In the genomic region with DNA sequence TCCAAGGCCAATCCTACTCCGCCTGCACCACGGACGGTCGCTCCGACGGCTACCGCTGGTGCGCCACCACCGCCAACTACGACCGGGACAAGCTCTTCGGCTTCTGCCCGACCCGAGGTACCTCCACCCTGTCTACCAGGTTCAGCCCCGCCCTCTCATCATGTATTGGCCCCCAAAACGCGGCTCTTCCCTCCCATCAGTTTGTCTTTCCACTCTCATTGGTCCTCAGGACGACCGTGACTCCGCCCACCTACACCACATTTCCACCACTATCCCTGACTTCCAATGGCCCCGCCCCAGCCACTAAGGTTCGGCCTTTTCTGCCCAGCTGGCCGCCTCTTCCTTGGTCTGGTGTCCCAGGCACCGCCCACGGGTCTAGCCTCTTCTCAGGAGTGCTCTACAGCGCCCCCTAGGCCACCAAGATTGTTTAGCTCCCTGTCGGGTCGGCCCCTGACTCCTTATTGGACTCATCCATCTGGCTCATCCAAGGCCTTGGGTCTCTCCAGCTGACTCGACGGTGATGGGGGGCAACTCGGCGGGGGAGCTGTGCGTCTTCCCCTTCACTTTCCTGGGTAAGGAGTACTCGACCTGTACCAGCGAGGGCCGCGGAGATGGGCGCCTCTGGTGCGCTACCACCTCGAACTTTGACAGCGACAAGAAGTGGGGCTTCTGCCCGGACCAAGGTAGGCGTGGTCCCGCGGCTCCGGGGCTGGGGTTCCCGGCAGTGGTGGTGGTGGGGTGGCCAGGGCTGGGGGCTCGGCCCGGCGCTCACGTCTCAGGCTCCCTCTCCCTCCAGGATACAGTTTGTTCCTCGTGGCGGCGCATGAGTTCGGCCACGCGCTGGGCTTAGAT, we compare ENCODE assay signal across 2 cellular contexts.
A peak's percentile ranks its signal among the peaks of the same experiment; 100 is the strongest.
TF ChIP-seq lines count a peak whose summit lies in the region.

No MANE protein-coding gene starts in this region.

TF ChIP-seq in GM23338, 12 proteins besides CTCF, POLR2A, EP300 and RAD21:
- no peak for TF ChIP-seq ZNF331 (CRISPR knock-in tag; IDR thresholded peaks at IDR 0.05; ENCODE audit: low read depth)
- peak; percentile 72 for TF ChIP-seq POLR2AphosphoS5 (IDR thresholded peaks at IDR 0.05; ENCODE audit: low read depth)

TF ChIP-seq in endothelial cell of umbilical vein, 7 proteins besides CTCF, POLR2A, EP300 and RAD21:
- TF ChIP-seq FOS (IDR thresholded peaks at IDR 0.05; ENCODE audit: borderline replicate concordance, insufficient read depth, low read length): no peak
- TF ChIP-seq MAX (IDR thresholded peaks at IDR 0.05; ENCODE audit: insufficient read depth, insufficient read length): no peak
- TF ChIP-seq JUN (IDR thresholded peaks at IDR 0.05; ENCODE audit: borderline replicate concordance, insufficient read depth, insufficient read length, low read depth): no peak
